Comparison of ENCODE assay signal across 8 cellular contexts in genomic region chr6:75934643-75935472, GRCh38.
A peak's percentile ranks its signal among the peaks of the same experiment; 100 is the strongest.
DNase-seq lines count a peak whose midpoint lies in the region; ATAC-seq and TF ChIP-seq lines count a peak whose summit lies in the region.

No MANE protein-coding gene starts in this region.

- H3K4me1 ChIP-seq in DND-41 (ENCODE audit: insufficient read depth, low read length) (no peaks in the 10 kb centered on the region), osteoblast (ENCODE audit: insufficient read depth, low read length) (peaks cover 9% of the 10 kb centered on the region)

- no peaks in the 10 kb centered on the region for H3K9me3 Mint-ChIP-seq in activated naive CD4-positive, alpha-beta T cell treated with anti-CD3 and anti-CD28 coated beads, Interleukin-2, amount 50 U/mL, for 72 hours

- TF ChIP-seq CTCF in DND-41 (IDR thresholded peaks at IDR 0.05; ENCODE audit: borderline replicate concordance, extremely low read depth, low read length, poor library complexity, severe bottlenecking) = peak; percentile 78
- peak; percentile 58 for TF ChIP-seq CTCF in GM20000 (IDR thresholded peaks at IDR 0.05; ENCODE audit: extremely low read depth, missing control alignments)
- TF ChIP-seq CTCF in osteoblast (IDR thresholded peaks at IDR 0.05; ENCODE audit: extremely low read depth, low read depth, low read length) = peak; percentile 89

- no peaks in the 10 kb centered on the region for H3K9me3 ChIP-seq in DND-41 (ENCODE audit: insufficient read depth, low read length, severe bottlenecking)
- no peaks in the 10 kb centered on the region for H3K9me3 ChIP-seq in osteoblast (ENCODE audit: low read depth, low read length)

- no peak overlapping the region for H3K4me2 ChIP-seq in DND-41 (ENCODE audit: insufficient read depth, low read length)
- peak overlapping the region; percentile 96 for H3K4me2 ChIP-seq in osteoblast (ENCODE audit: insufficient read depth, low read length)

- no peak overlapping the region for H3K27ac ChIP-seq in DND-41 (ENCODE audit: low read length)
- no peak overlapping the region for H3K27ac ChIP-seq in osteoblast (ENCODE audit: low read depth, low read length)

- H3K9ac ChIP-seq in DND-41 (ENCODE audit: low read depth, low read length) = no peak overlapping the region

- no peak overlapping the region for H3K4me3 ChIP-seq in DND-41 (ENCODE audit: low read depth in 1 of 2, low read length in 2 of 2)
- H3K4me3 ChIP-seq in osteoblast (ENCODE audit: insufficient read depth, low read length) = peak overlapping the region; percentile 67

- no peaks in the 10 kb centered on the region for H3K79me2 ChIP-seq in DND-41 (ENCODE audit: insufficient read depth, low read length)
- H3K79me2 ChIP-seq in osteoblast (ENCODE audit: insufficient read depth, low read length) = no peaks in the 10 kb centered on the region

- DNase-seq in DND-41 = peak; percentile 26
- DNase-seq in GM20000 (ENCODE audit: low spot score) = peak; percentile 78
- peak; percentile 48 for DNase-seq in HK-2 (ENCODE audit: unreplicated experiment)
- peak; percentile 71 for DNase-seq in NCI-H774 (lab: John Stamatoyannopoulos, UW)
- DNase-seq in activated naive CD4-positive, alpha-beta T cell treated with anti-CD3 and anti-CD28 coated beads, Interleukin-2, amount 50 U/mL, for 72 hours (ENCODE audit: low spot score in 2 of 2) = peak in 1 of 2 donors; percentile 31
- DNase-seq in head of caudate nucleus = peak; percentile 25 to 86 (median 58)
- DNase-seq in osteoblast (ENCODE audit: insufficient read length, low spot score, missing footprints) = peak; percentile 93
- no peak for DNase-seq in T-helper 9 cell

- H3K27me3 ChIP-seq in DND-41 (ENCODE audit: insufficient read depth, low read length, poor library complexity) (no peaks in the 10 kb centered on the region), osteoblast (ENCODE audit: insufficient read depth, low read length) (no peaks in the 10 kb centered on the region)

- H3K36me3 ChIP-seq in DND-41 (ENCODE audit: insufficient read depth, low read length) (no peaks in the 10 kb centered on the region), osteoblast (ENCODE audit: insufficient read depth, low read length) (no peaks in the 10 kb centered on the region)

- H3K27ac Mint-ChIP-seq in activated naive CD4-positive, alpha-beta T cell treated with anti-CD3 and anti-CD28 coated beads, Interleukin-2, amount 50 U/mL, for 72 hours = no peak overlapping the region

- peak; percentile 63; the same call in 2 of the 3 replicates for ATAC-seq in DND-41 (ENCODE audit: insufficient read depth, low read depth)
- ATAC-seq in activated naive CD4-positive, alpha-beta T cell treated with anti-CD3 and anti-CD28 coated beads, Interleukin-2, amount 50 U/mL, for 72 hours = peak; percentile 28 to 72

- H2AFZ ChIP-seq in DND-41 (ENCODE audit: low read depth, low read length) = no peak overlapping the region
- H2AFZ ChIP-seq in osteoblast (ENCODE audit: low read length) = peak overlapping the region; percentile 95

- H3K36me3 Mint-ChIP-seq in activated naive CD4-positive, alpha-beta T cell treated with anti-CD3 and anti-CD28 coated beads, Interleukin-2, amount 50 U/mL, for 72 hours = no peaks in the 10 kb centered on the region

- H4K20me1 ChIP-seq in DND-41 (ENCODE audit: insufficient read depth, low read length) = no peaks in the 10 kb centered on the region
- H4K20me1 ChIP-seq in osteoblast (ENCODE audit: insufficient read depth, low read length) = no peaks in the 10 kb centered on the region

- intact Hi-C loops in head of caudate nucleus (cut with DNase I) = loop anchor here (10.0 kb wide), 1 partner anchor 1520 kb away; no protein-coding TSS in a partner anchor
